ENCODE assay signal across 9 cellular contexts in genomic region chr3:105746226-105746996, GRCh38.
DNase-seq lines count a peak whose midpoint lies in the region; ATAC-seq and TF ChIP-seq lines count a peak whose summit lies in the region.
"Had no signal": no experiment of that assay in that cellular context is flagged by ENCODE, and none has a peak within 500 bp of the region (broad histone marks: within the 10 kb centered on the region; RNA-seq: fewer than 3 reads in every experiment).

No MANE protein-coding gene starts in this region.

- ATAC-seq in right cardiac atrium = peak; percentile 32 to 44

- peak overlapping the region; percentile 5; the same call in 1 of the 2 replicates for H3K4me2 ChIP-seq in SK-N-SH

- DNase-seq in activated naive CD4-positive, alpha-beta T cell treated with anti-CD3 and anti-CD28 coated beads for 36 hours = no peak
- DNase-seq in activated naive CD4-positive, alpha-beta T cell treated with Interleukin-2 at 50 U/mL for 16 hours = no peak
- no peak for DNase-seq in SK-N-SH
- DNase-seq in right cardiac atrium = no peak
- no peak for DNase-seq in tibial nerve (ENCODE audit: low spot score in 2 of 2)
- DNase-seq in DMS79 (lab: John Stamatoyannopoulos, UW) = no peak
- DNase-seq in SKM-1 treated with dmso at 0.1 percent for 144 hours (lab: John Stamatoyannopoulos, UW; ENCODE audit: unreplicated experiment) = no peak
- no peak for DNase-seq in NCI-H2196 treated with DMSO at 0.1 percent for 48 hours (lab: John Stamatoyannopoulos, UW; ENCODE audit: unreplicated experiment)

- H3K27me3 ChIP-seq in SK-N-SH (ENCODE audit: insufficient read depth) (no peaks in the 10 kb centered on the region), right cardiac atrium (ENCODE audit: control insufficient read depth, insufficient read depth) (no peaks in the 10 kb centered on the region), tibial nerve (no peaks in the 10 kb centered on the region)

- H3K27ac Mint-ChIP-seq in activated naive CD4-positive, alpha-beta T cell treated with anti-CD3 and anti-CD28 coated beads for 36 hours = peak overlapping the region; percentile 79

- H3K4me1 ChIP-seq in SK-N-SH (ENCODE audit: control insufficient read depth in 1 of 2, insufficient read depth in 2 of 2, low read depth in 1 of 2, low read length in 1 of 2) (peaks cover 0 to 12% of the 10 kb centered on the region in 2 experiments; a peak in 2 of 4 replicates), right cardiac atrium (ENCODE audit: control insufficient read depth, insufficient read depth, low read length) (no peaks in the 10 kb centered on the region), tibial nerve (peaks cover 0 to 52% (median 14%) of the 10 kb centered on the region in 4 donors)

- H3K27ac ChIP-seq in SK-N-SH (ENCODE audit: low read depth in 2 of 2, low read length in 1 of 2) (peak overlapping the region; percentile 34 to 58), right cardiac atrium (ENCODE audit: low read length) (no peak overlapping the region), tibial nerve (peak overlapping the region; percentile 56 to 84 (median 76))
- H3K27ac ChIP-seq: C4-2B had no signal

- H3K4me3 ChIP-seq in SK-N-SH (ENCODE audit: low read depth in 2 of 2, low read length in 1 of 2) (no peak overlapping the region), right cardiac atrium (ENCODE audit: low read length) (no peak overlapping the region), tibial nerve (no peak overlapping the region)

- no peaks in the 10 kb centered on the region for H3K27me3 Mint-ChIP-seq in activated naive CD4-positive, alpha-beta T cell treated with anti-CD3 and anti-CD28 coated beads for 36 hours (ENCODE audit: low read depth)

- TF ChIP-seq RAD21 in SK-N-SH (IDR thresholded peaks at IDR 0.05; ENCODE audit: low read length) = no peak

- H3K36me3 ChIP-seq in SK-N-SH (replicated peaks in 1 of 2; ENCODE audit: control insufficient read depth in 1 of 2, insufficient read depth in 2 of 2, low read length in 1 of 2) (peaks cover 8 to 37% of the 10 kb centered on the region in 2 experiments), tibial nerve (peaks cover 0 to 20% (median 0%) of the 10 kb centered on the region in 3 donors)

- no peaks in the 10 kb centered on the region for H3K79me2 ChIP-seq in SK-N-SH (ENCODE audit: insufficient read depth)

- H3K36me3 Mint-ChIP-seq in activated naive CD4-positive, alpha-beta T cell treated with anti-CD3 and anti-CD28 coated beads for 36 hours (ENCODE audit: low read depth) = peaks cover 38% of the 10 kb centered on the region

- peak overlapping the region; percentile 54 for H3K4me3 Mint-ChIP-seq in activated naive CD4-positive, alpha-beta T cell treated with anti-CD3 and anti-CD28 coated beads for 36 hours

- CTCF ChIA-PET in activated naive CD4-positive, alpha-beta T cell treated with anti-CD3 and anti-CD28 coated beads for 36 hours (lab: Charles Lee) = no interaction called here
- CTCF ChIA-PET in SK-N-SH (lab: Yijun Ruan, JAX) = no interaction called here

- no peak overlapping the region for H3K9ac ChIP-seq in SK-N-SH

- no peak for TF ChIP-seq POLR2A in tibial nerve (IDR thresholded peaks at IDR 0.05)

- TF ChIP-seq CTCF in SK-N-SH (IDR thresholded peaks at IDR 0.05) (no peak), tibial nerve (IDR thresholded peaks at IDR 0.05) (no peak)

- H4K20me1 ChIP-seq in SK-N-SH (ENCODE audit: insufficient read depth) = no peaks in the 10 kb centered on the region

- no peaks in the 10 kb centered on the region for H3K9me3 ChIP-seq in SK-N-SH
- no peaks in the 10 kb centered on the region for H3K9me3 ChIP-seq in right cardiac atrium (ENCODE audit: control insufficient read depth, low read length)
- no peaks in the 10 kb centered on the region for H3K9me3 ChIP-seq in tibial nerve

- no peaks in the 10 kb centered on the region for H3K9me3 Mint-ChIP-seq in activated naive CD4-positive, alpha-beta T cell treated with anti-CD3 and anti-CD28 coated beads for 36 hours

- WGBS in SK-N-SH (ENCODE audit: low lambda C conversion rate) = 74% methylated on average over 3 of the region's 3 CpGs
- 75% methylated on average over 3 of the region's 3 CpGs for WGBS in right cardiac atrium
- 58 to 70% methylated on average over 3 of the region's 3 CpGs for WGBS in tibial nerve, 2 donors

- no peak overlapping the region for H2AFZ ChIP-seq in SK-N-SH (ENCODE audit: low read depth)

- TF ChIP-seq EP300 in SK-N-SH (IDR thresholded peaks at IDR 0.05; ENCODE audit: borderline replicate concordance in 1 of 2, low read depth in 1 of 2, low read length in 1 of 2) = no peak
- TF ChIP-seq EP300 in tibial nerve (IDR thresholded peaks at IDR 0.05) = no peak

- peaks cover 76% of the 10 kb centered on the region for H3K4me1 Mint-ChIP-seq in activated naive CD4-positive, alpha-beta T cell treated with anti-CD3 and anti-CD28 coated beads for 36 hours (ENCODE audit: low read depth)

- POLR2A ChIA-PET in SK-N-SH (lab: Yijun Ruan, JAX) = no interaction called here

- peaks cover 7% of the 10 kb centered on the region for H3F3A ChIP-seq in SK-N-SH (replicated peaks; ENCODE audit: insufficient read depth)

- intact Hi-C loops in activated naive CD4-positive, alpha-beta T cell treated with anti-CD3 and anti-CD28 coated beads for 36 hours (cut with micrococcal nuclease) = loop anchor here (2.0 kb wide), 2 partner anchors 120 to 586 kb away; no protein-coding TSS in a partner anchor
- intact Hi-C loops in right cardiac atrium (cut with DNase I) = no loop called here

- H3K9me2 ChIP-seq in SK-N-SH = no peaks in the 10 kb centered on the region

TF ChIP-seq in SK-N-SH, 30 proteins besides CTCF, POLR2A, EP300 and RAD21:
- TF ChIP-seq CHD2 (IDR thresholded peaks at IDR 0.05; ENCODE audit: low read length, partially characterized antibody) (no peak), ELF1 (IDR thresholded peaks at IDR 0.05) (no peak)
